1 cellular context compared by ENCODE assay signal in genomic region chr6:42168650-42169049, GRCh38.
TF ChIP-seq lines count a peak whose summit lies in the region.

No MANE protein-coding gene starts in this region.

TF ChIP-seq in HepG2, 621 proteins besides CTCF, POLR2A, EP300 and RAD21:
- TF ChIP-seq, protein P1, sequence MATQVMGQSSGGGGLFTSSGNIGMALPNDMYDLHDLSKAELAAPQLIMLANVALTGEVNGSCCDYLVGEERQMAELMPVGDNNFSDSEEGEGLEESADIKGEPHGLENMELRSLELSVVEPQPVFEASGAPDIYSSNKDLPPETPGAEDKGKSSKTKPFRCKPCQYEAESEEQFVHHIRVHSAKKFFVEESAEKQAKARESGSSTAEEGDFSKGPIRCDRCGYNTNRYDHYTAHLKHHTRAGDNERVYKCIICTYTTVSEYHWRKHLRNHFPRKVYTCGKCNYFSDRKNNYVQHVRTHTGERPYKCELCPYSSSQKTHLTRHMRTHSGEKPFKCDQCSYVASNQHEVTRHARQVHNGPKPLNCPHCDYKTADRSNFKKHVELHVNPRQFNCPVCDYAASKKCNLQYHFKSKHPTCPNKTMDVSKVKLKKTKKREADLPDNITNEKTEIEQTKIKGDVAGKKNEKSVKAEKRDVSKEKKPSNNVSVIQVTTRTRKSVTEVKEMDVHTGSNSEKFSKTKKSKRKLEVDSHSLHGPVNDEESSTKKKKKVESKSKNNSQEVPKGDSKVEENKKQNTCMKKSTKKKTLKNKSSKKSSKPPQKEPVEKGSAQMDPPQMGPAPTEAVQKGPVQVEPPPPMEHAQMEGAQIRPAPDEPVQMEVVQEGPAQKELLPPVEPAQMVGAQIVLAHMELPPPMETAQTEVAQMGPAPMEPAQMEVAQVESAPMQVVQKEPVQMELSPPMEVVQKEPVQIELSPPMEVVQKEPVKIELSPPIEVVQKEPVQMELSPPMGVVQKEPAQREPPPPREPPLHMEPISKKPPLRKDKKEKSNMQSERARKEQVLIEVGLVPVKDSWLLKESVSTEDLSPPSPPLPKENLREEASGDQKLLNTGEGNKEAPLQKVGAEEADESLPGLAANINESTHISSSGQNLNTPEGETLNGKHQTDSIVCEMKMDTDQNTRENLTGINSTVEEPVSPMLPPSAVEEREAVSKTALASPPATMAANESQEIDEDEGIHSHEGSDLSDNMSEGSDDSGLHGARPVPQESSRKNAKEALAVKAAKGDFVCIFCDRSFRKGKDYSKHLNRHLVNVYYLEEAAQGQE (IDR thresholded peaks at IDR 0.05; ENCODE audit: borderline replicate concordance in 1 of 2, low read depth in 1 of 2, low read length in 2 of 2), result no peak
- TF ChIP-seq STAG1 (CRISPR knock-in tag; IDR thresholded peaks at IDR 0.05), result peak; percentile 60
- TF ChIP-seq MTA3 (CRISPR knock-in tag; IDR thresholded peaks at IDR 0.05), result no peak
- no peak for TF ChIP-seq HIC2 (CRISPR knock-in tag; IDR thresholded peaks at IDR 0.05; ENCODE audit: low read depth)
- TF ChIP-seq SMC3 (IDR thresholded peaks at IDR 0.05; ENCODE audit: low read length), result peak; percentile 13; the same call in 1 of the 2 replicates
- 0 out of 2 replicates have a peak, but pooled peaks have one; percentile 19 for TF ChIP-seq ZNF501 (CRISPR knock-in tag; IDR thresholded peaks at IDR 0.05)
- TF ChIP-seq ZNF430 (CRISPR knock-in tag; IDR thresholded peaks at IDR 0.05), result no peak
- TF ChIP-seq ASH2L (IDR thresholded peaks at IDR 0.05; ENCODE audit: insufficient read length, low read depth, low read length), result no peak
